ENCODE assay signal across 21 cellular contexts in the genomic region with DNA sequence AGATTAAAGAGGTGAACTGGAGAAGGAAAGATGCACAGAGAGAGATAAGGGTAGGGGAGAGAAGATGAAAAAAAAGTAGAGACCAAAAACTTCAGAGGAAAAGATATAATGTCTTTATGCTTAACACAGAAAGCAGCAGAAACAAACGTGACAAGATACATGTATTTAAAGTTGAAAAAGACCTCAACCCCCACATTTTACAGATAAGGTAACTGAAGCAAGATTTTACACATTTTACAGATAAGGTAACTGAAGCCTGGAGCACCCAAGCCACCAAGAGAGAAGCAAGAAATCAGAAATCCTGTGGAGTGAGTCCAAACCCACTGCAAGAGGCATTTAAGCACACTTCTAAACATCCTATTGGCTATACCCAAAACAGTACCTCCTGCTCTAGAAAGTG.
A peak's percentile ranks its signal among the peaks of the same experiment; 100 is the strongest.
DNase-seq lines count a peak whose midpoint lies in the region; ATAC-seq and TF ChIP-seq lines count a peak whose summit lies in the region.
"Had no signal": no experiment of that assay in that cellular context is flagged by ENCODE, and none has a peak within 500 bp of the region (broad histone marks: within the 10 kb centered on the region; RNA-seq: fewer than 3 reads in every experiment).

No MANE protein-coding gene starts in this region.

- no peak for ATAC-seq in activated CD4-positive, alpha-beta T cell treated with anti-CD3 and anti-CD28 coated beads for 36 hours
- ATAC-seq in GM21576 (IDR thresholded peaks at IDR 0.05; ENCODE audit: unreplicated experiment) = no peak

- no peaks in the 10 kb centered on the region for H3F3A ChIP-seq in neural progenitor cell (ENCODE audit: low read depth)

- H3K23ac ChIP-seq in mesendoderm (ENCODE audit: low read length) = no peak overlapping the region

- no peak overlapping the region for H3K4me3 Mint-ChIP-seq in activated CD4-positive, alpha-beta T cell treated with anti-CD3 and anti-CD28 coated beads for 36 hours
- H3K4me3 Mint-ChIP-seq in CD4-positive, alpha-beta memory T cell = peak overlapping the region in 3 of 8 donors; percentile 30 to 72 (median 61)
- H3K4me3 Mint-ChIP-seq in T-helper 2 cell treated with Interferon-gamma antibody and Interleukin-4, amounts not matched to agents 5 μg/mL and 100 μg/mL, for 36 hours = peak overlapping the region; percentile 59
- H3K4me3 Mint-ChIP-seq in neural progenitor cell = no peak overlapping the region

- no peaks in the 10 kb centered on the region for H3K79me1 ChIP-seq in mesendoderm (ENCODE audit: low read length)

- no peaks in the 10 kb centered on the region for H3K9me3 Mint-ChIP-seq in activated CD4-positive, alpha-beta T cell treated with anti-CD3 and anti-CD28 coated beads for 36 hours (ENCODE audit: low read depth)
- H3K9me3 Mint-ChIP-seq in CD4-positive, alpha-beta memory T cell = no peaks in the 10 kb centered on the region
- no peaks in the 10 kb centered on the region for H3K9me3 Mint-ChIP-seq in T-helper 2 cell treated with Interferon-gamma antibody and Interleukin-4, amounts not matched to agents 5 μg/mL and 100 μg/mL, for 36 hours
- H3K9me3 Mint-ChIP-seq in neural progenitor cell = no peaks in the 10 kb centered on the region

- H3K4me1 Mint-ChIP-seq in activated CD4-positive, alpha-beta T cell treated with anti-CD3 and anti-CD28 coated beads for 36 hours = peaks cover 53% of the 10 kb centered on the region
- H3K4me1 Mint-ChIP-seq in CD4-positive, alpha-beta memory T cell = peaks cover 17 to 46% (median 26%) of the 10 kb centered on the region in 4 donors
- H3K4me1 Mint-ChIP-seq in T-helper 2 cell treated with Interferon-gamma antibody and Interleukin-4, amounts not matched to agents 5 μg/mL and 100 μg/mL, for 36 hours (ENCODE audit: low read depth) = peaks cover 49% of the 10 kb centered on the region
- H3K4me1 Mint-ChIP-seq in neural progenitor cell = peaks cover 7% of the 10 kb centered on the region

- no peak overlapping the region for H4K5ac ChIP-seq in mesendoderm (ENCODE audit: low read length)

- H3K27ac Mint-ChIP-seq in activated CD4-positive, alpha-beta T cell treated with anti-CD3 and anti-CD28 coated beads for 36 hours = peak overlapping the region; percentile 72
- peak overlapping the region in 4 of 7 donors; percentile 30 to 82 (median 62) for H3K27ac Mint-ChIP-seq in CD4-positive, alpha-beta memory T cell
- peak overlapping the region; percentile 76 for H3K27ac Mint-ChIP-seq in T-helper 2 cell treated with Interferon-gamma antibody and Interleukin-4, amounts not matched to agents 5 μg/mL and 100 μg/mL, for 36 hours
- H3K27ac Mint-ChIP-seq in neural progenitor cell = no peak overlapping the region

- POLR2A ChIA-PET in activated CD4-positive, alpha-beta T cell treated with anti-CD3 and anti-CD28 coated beads for 36 hours (lab: Charles Lee) = no interaction called here
- POLR2A ChIA-PET in CD4-positive, alpha-beta memory T cell (lab: Charles Lee; ENCODE audit: partially characterized antibody) = interaction anchor here (1.7 kb wide), 1 partner anchor 61 kb away, joined by 5 read pairs; no protein-coding TSS in a partner anchor

- DNase-seq in activated CD4-positive, alpha-beta T cell treated with anti-CD3 and anti-CD28 coated beads for 36 hours = no peak
- DNase-seq in activated CD4-positive, alpha-beta T cell treated with anti-CD3 and anti-CD28 coated beads, Interleukin-2, amount 50 U/mL, for 1 hour = no peak
- DNase-seq in CD4-positive, alpha-beta memory T cell = no peak
- no peak for DNase-seq in T-helper 2 cell treated with Interferon-gamma antibody and Interleukin-4, amounts not matched to agents 5 μg/mL and 100 μg/mL, for 36 hours (ENCODE audit: low spot score)
- DNase-seq in mesendoderm (peak; percentile 35), neural progenitor cell (ENCODE audit: low spot score) (no peak), A172 (ENCODE audit: low spot score) (no peak)
- DNase-seq: C1 segment of cervical spinal cord, Calu3, IMR-90, MV-4-11, NCI-H1417 treated with DMSO at 0.1 percent for 48 hours, NCI-H2029, NCI-H2171 treated with DMSO at 0.1 percent for 48 hours, NCI-H510A, NCI-H82, Peyer's patch, Right ventricle myocardium superior had no signal

- CTCF ChIA-PET in activated CD4-positive, alpha-beta T cell treated with anti-CD3 and anti-CD28 coated beads for 36 hours (lab: Charles Lee) = interaction anchor here (0.9 kb wide), 1 partner anchor 95 kb away, joined by 4 read pairs; no protein-coding TSS in a partner anchor
- CTCF ChIA-PET in CD4-positive, alpha-beta memory T cell (lab: Charles Lee; ENCODE audit: partially characterized antibody) = interaction anchor here (1.2 kb wide), 1 partner anchor 35 kb away, joined by 3 read pairs; no protein-coding TSS in a partner anchor

- no peak overlapping the region for H3K27ac ChIP-seq in CD4-positive, alpha-beta memory T cell (ENCODE audit: low read depth, low read length)
- H3K27ac ChIP-seq in mesendoderm (ENCODE audit: low read depth, low read length) (no peak overlapping the region), neural progenitor cell (no peak overlapping the region)
- H3K27ac ChIP-seq: 22Rv1, Peyer's patch had no signal

- no peak overlapping the region for H2BK120ac ChIP-seq in mesendoderm (ENCODE audit: low read depth, low read length)

- no CpG with 5 or more reads among the region's 1 CpG for WGBS in mesendoderm (ENCODE audit: extremely low coverage, insufficient coverage, low lambda C conversion rate)

- H2AFZ ChIP-seq in neural progenitor cell (replicated peaks) = no peak overlapping the region

- H3K79me2 ChIP-seq in mesendoderm (ENCODE audit: control insufficient read depth, insufficient read depth, low read length) (no peaks in the 10 kb centered on the region), neural progenitor cell (ENCODE audit: low read depth) (no peaks in the 10 kb centered on the region)

- peaks cover 42% of the 10 kb centered on the region for H3K4me1 ChIP-seq in CD4-positive, alpha-beta memory T cell (ENCODE audit: insufficient read depth, low read length)
- H3K4me1 ChIP-seq in mesendoderm (ENCODE audit: control insufficient read depth, low read depth, low read length) (peaks cover 3% of the 10 kb centered on the region), neural progenitor cell (peaks cover 13% of the 10 kb centered on the region)
- H3K4me1 ChIP-seq: Peyer's patch had no signal

- no peak overlapping the region for H2BK5ac ChIP-seq in mesendoderm (ENCODE audit: low read length)

- H3K9ac ChIP-seq in mesendoderm (ENCODE audit: low read length) = no peak overlapping the region
- no peak overlapping the region for H3K9ac ChIP-seq in neural progenitor cell

- no peak overlapping the region for H3K4me3 ChIP-seq in CD4-positive, alpha-beta memory T cell (ENCODE audit: low read length in 2 of 2)
- H3K4me3 ChIP-seq in mesendoderm (ENCODE audit: low read length) (no peak overlapping the region), neural progenitor cell (no peak overlapping the region)
- H3K4me3 ChIP-seq: HAP-1, Peyer's patch had no signal

- H3K56ac ChIP-seq in mesendoderm (ENCODE audit: low read length) = no peak overlapping the region

- H3K4ac ChIP-seq in mesendoderm (ENCODE audit: low read depth, low read length) = no peak overlapping the region

- H2AK5ac ChIP-seq in mesendoderm (ENCODE audit: low read length) = no peak overlapping the region

- H3K4me2 ChIP-seq in mesendoderm (ENCODE audit: low read length) = no peak overlapping the region
- H3K4me2 ChIP-seq in neural progenitor cell = no peak overlapping the region

- H3K36me3 ChIP-seq in CD4-positive, alpha-beta memory T cell (ENCODE audit: insufficient read depth, low read length) = peaks cover 10% of the 10 kb centered on the region
- no peaks in the 10 kb centered on the region for H3K36me3 ChIP-seq in mesendoderm (ENCODE audit: control insufficient read depth, insufficient read depth, low read length)
- no peaks in the 10 kb centered on the region for H3K36me3 ChIP-seq in neural progenitor cell
- H3K36me3 ChIP-seq: HAP-1, Peyer's patch had no signal

- no peak overlapping the region for H4K8ac ChIP-seq in mesendoderm (ENCODE audit: low read depth, low read length)

- no peaks in the 10 kb centered on the region for H4K20me1 ChIP-seq in neural progenitor cell (ENCODE audit: low read depth)

- no peak overlapping the region for H3K18ac ChIP-seq in mesendoderm (ENCODE audit: low read length)

- H3K9me3 ChIP-seq in CD4-positive, alpha-beta memory T cell (ENCODE audit: control insufficient read depth in 1 of 2, low read length in 2 of 2) = no peaks in the 10 kb centered on the region
- no peaks in the 10 kb centered on the region for H3K9me3 ChIP-seq in neural progenitor cell (ENCODE audit: low read depth)
- H3K9me3 ChIP-seq: HAP-1, Peyer's patch had no signal

- intact Hi-C loops in activated CD4-positive, alpha-beta T cell treated with anti-CD3 and anti-CD28 coated beads for 36 hours (cut with DNase I, micrococcal nuclease) = no loop called here
- intact Hi-C loops in CD4-positive, alpha-beta memory T cell (cut with micrococcal nuclease) = no loop called here

- H3K36me3 Mint-ChIP-seq in activated CD4-positive, alpha-beta T cell treated with anti-CD3 and anti-CD28 coated beads for 36 hours (ENCODE audit: low read depth) = peaks cover 39% of the 10 kb centered on the region
- H3K36me3 Mint-ChIP-seq in CD4-positive, alpha-beta memory T cell = peaks cover 42 to 46% of the 10 kb centered on the region in 2 donors
- H3K36me3 Mint-ChIP-seq in T-helper 2 cell treated with Interferon-gamma antibody and Interleukin-4, amounts not matched to agents 5 μg/mL and 100 μg/mL, for 36 hours (ENCODE audit: low read depth) = peaks cover 32% of the 10 kb centered on the region
- peaks cover 4% of the 10 kb centered on the region for H3K36me3 Mint-ChIP-seq in neural progenitor cell

- no peaks in the 10 kb centered on the region for H3K27me3 Mint-ChIP-seq in activated CD4-positive, alpha-beta T cell treated with anti-CD3 and anti-CD28 coated beads for 36 hours
- no peaks in the 10 kb centered on the region for H3K27me3 Mint-ChIP-seq in CD4-positive, alpha-beta memory T cell
- no peaks in the 10 kb centered on the region for H3K27me3 Mint-ChIP-seq in T-helper 2 cell treated with Interferon-gamma antibody and Interleukin-4, amounts not matched to agents 5 μg/mL and 100 μg/mL, for 36 hours (ENCODE audit: low read depth)
- no peaks in the 10 kb centered on the region for H3K27me3 Mint-ChIP-seq in neural progenitor cell (ENCODE audit: insufficient read depth, low read depth)

- H3K27me3 ChIP-seq in CD4-positive, alpha-beta memory T cell (ENCODE audit: insufficient read depth, low read length) = no peaks in the 10 kb centered on the region
- no peaks in the 10 kb centered on the region for H3K27me3 ChIP-seq in mesendoderm (ENCODE audit: insufficient read depth, low read length, poor library complexity)
- H3K27me3 ChIP-seq in neural progenitor cell = no peaks in the 10 kb centered on the region
- H3K27me3 ChIP-seq: Peyer's patch had no signal

- no peak for TF ChIP-seq CTCF in neural progenitor cell (IDR thresholded peaks at IDR 0.05)

- H2BK15ac ChIP-seq in mesendoderm (replicated peaks; ENCODE audit: low read depth) = no peak overlapping the region
